Comparison of ENCODE assay signal across 8 cellular contexts in the genomic region with DNA sequence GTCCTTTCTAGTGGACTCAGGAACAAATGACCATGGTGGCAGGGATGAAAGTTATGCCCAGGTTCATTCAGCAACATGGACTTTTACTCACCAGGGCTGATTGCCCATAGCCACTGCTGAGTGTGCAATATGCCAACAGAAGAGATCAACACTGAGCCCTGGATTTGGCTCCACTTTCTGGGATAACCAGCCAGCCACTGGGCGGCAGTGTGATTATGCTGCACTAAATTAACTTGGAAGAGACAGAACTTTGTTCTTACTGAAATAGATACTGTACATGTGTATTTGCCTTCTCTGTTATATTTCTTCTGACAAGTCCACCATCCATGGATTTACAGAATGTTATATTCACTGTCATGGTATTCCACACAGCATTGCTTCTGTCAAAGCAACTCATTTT.
A peak's percentile ranks its signal among the peaks of the same experiment; 100 is the strongest.
DNase-seq lines count a peak whose midpoint lies in the region; ATAC-seq and TF ChIP-seq lines count a peak whose summit lies in the region.

No MANE protein-coding gene starts in this region.

- H3K36me3 ChIP-seq in testis (ENCODE audit: low read depth, missing control alignments) = no peaks in the 10 kb centered on the region
- H3K36me3 ChIP-seq in gastrocnemius medialis = no peaks in the 10 kb centered on the region

- ATAC-seq in Right ventricle myocardium superior (ENCODE audit: poor library complexity) (peak; percentile 92), gastrocnemius medialis (no peak)

- WGBS in testis, 2 donors = 42 to 57% methylated on average over 1 of the region's 1 CpG

- H3K4me1 ChIP-seq in testis = no peaks in the 10 kb centered on the region
- no peaks in the 10 kb centered on the region for H3K4me1 ChIP-seq in gastrocnemius medialis

- DNase-seq in NCI-H345 (lab: John Stamatoyannopoulos, UW) (peak; percentile 0), NCI-H345 treated with DMSO at 0.1 percent for 48 hours (lab: John Stamatoyannopoulos, UW; ENCODE audit: unreplicated experiment) (no peak), SK-MEL-5 (ENCODE audit: low read depth, low spot score) (peak; percentile 82), Right ventricle myocardium superior (peak; percentile 60), testis (peak; percentile 52), DMS114 treated with DMSO at 0.1 percent for 48 hours (lab: John Stamatoyannopoulos, UW; ENCODE audit: unreplicated experiment) (no peak), gastrocnemius medialis (no peak), NCI-H1436 (lab: John Stamatoyannopoulos, UW) (no peak)

- in situ Hi-C loops in SK-MEL-5 (cut with HindIII; ENCODE audit: low pct_unique_long_range_greater_than_20kb, low sequenced_read_pairs) (no loop called here), gastrocnemius medialis (cut with MboI; ENCODE audit: low sequenced_read_pairs in 4 of 4) (no loop called here)

- no peaks in the 10 kb centered on the region for H3K9me3 ChIP-seq in testis
- no peaks in the 10 kb centered on the region for H3K9me3 ChIP-seq in gastrocnemius medialis

- TF ChIP-seq CTCF in testis (IDR thresholded peaks at IDR 0.05) (peak in 2 of 3 experiments; percentile 7 to 16), gastrocnemius medialis (IDR thresholded peaks at IDR 0.05 in 4 of 5, conservative IDR thresholded peaks at IDR 0.05 in 1 of 5) (no peak)

- intact Hi-C loops in Right ventricle myocardium superior (cut with DNase I) (loop anchor here (10.0 kb wide), 1 partner anchor 760 kb away; the partner anchor contains the start of gene PCDH20), testis (cut with DNase I; ENCODE audit: low total_unique reads) (no loop called here), gastrocnemius medialis (cut with DNase I; ENCODE audit: low total_unique reads) (no loop called here)

- H3K27me3 ChIP-seq in testis = no peaks in the 10 kb centered on the region
- H3K27me3 ChIP-seq in gastrocnemius medialis = no peaks in the 10 kb centered on the region

- H3K27ac ChIP-seq in testis = no peak overlapping the region
- no peak overlapping the region for H3K27ac ChIP-seq in gastrocnemius medialis

- TF ChIP-seq POLR2A in testis (IDR thresholded peaks at IDR 0.05) (no peak), gastrocnemius medialis (IDR thresholded peaks at IDR 0.05) (no peak)

- no peak overlapping the region for H3K4me3 ChIP-seq in testis
- no peak overlapping the region for H3K4me3 ChIP-seq in gastrocnemius medialis

Comparison
In these comparisons a context has a peak if more than half of its experiments do, and no peak if none do; other contexts are left out.
1. DNase-seq: peak in NCI-H345 (single experiment), SK-MEL-5 (single experiment), Right ventricle myocardium superior (single experiment) and testis (single experiment); none in NCI-H345 treated with DMSO at 0.1 percent for 48 hours (single experiment), DMS114 treated with DMSO at 0.1 percent for 48 hours (single experiment), gastrocnemius medialis (0 of 2) and NCI-H1436 (single experiment).
2. CTCF ChIP-seq: peak in testis (2 of 3); none in gastrocnemius medialis (0 of 5).